Comparison of ENCODE assay signal across 1 cellular context in genomic region chr6:16239090-16239797, GRCh38.
TF ChIP-seq lines count a peak whose summit lies in the region.

No MANE protein-coding gene starts in this region.

TF ChIP-seq in HepG2, 621 proteins besides CTCF, POLR2A, EP300 and RAD21 (continued from another document and continues in another):
- TF ChIP-seq RERE (CRISPR knock-in tag; IDR thresholded peaks at IDR 0.05; ENCODE audit: low read depth): no peak
- TF ChIP-seq ZFY (CRISPR knock-in tag; IDR thresholded peaks at IDR 0.05): 0 out of 2 replicates have a peak, but pooled peaks have one; percentile 27
- TF ChIP-seq CENPX (CRISPR knock-in tag; IDR thresholded peaks at IDR 0.05): no peak
- TF ChIP-seq KLF13 (CRISPR knock-in tag; IDR thresholded peaks at IDR 0.05): no peak
- TF ChIP-seq ZNF225 (CRISPR knock-in tag; IDR thresholded peaks at IDR 0.05): no peak
- TF ChIP-seq HNRNPH1 (optimal IDR thresholded peaks at IDR 0.05; ENCODE audit: low read depth, low read length): no peak
- no peak for TF ChIP-seq KLF15 (CRISPR knock-in tag; IDR thresholded peaks at IDR 0.05; ENCODE audit: borderline replicate concordance)
- 0 out of 2 replicates have a peak, but pooled peaks have one; percentile 32 for TF ChIP-seq ZNF574 (CRISPR knock-in tag; IDR thresholded peaks at IDR 0.05)
- TF ChIP-seq NRL (CRISPR knock-in tag; IDR thresholded peaks at IDR 0.05; ENCODE audit: borderline replicate concordance): no peak
- TF ChIP-seq ZNF383 (CRISPR knock-in tag; IDR thresholded peaks at IDR 0.05; ENCODE audit: borderline replicate concordance): no peak
- 0 out of 2 replicates have a peak, but pooled peaks have one; percentile 32 for TF ChIP-seq ZNF772 (CRISPR knock-in tag; IDR thresholded peaks at IDR 0.05)
- TF ChIP-seq ZNF572 (CRISPR knock-in tag; IDR thresholded peaks at IDR 0.05): no peak
- TF ChIP-seq NR0B2 (CRISPR knock-in tag; IDR thresholded peaks at IDR 0.05): no peak
- no peak for TF ChIP-seq ZNF354B (CRISPR knock-in tag; IDR thresholded peaks at IDR 0.05)
- TF ChIP-seq HNRNPL (IDR thresholded peaks at IDR 0.05; ENCODE audit: low read depth, low read length): peak; percentile 80; the same call in 1 of the 2 replicates
- no peak for TF ChIP-seq HBP1 (CRISPR knock-in tag; IDR thresholded peaks at IDR 0.05; ENCODE audit: low read depth)
- no peak for TF ChIP-seq ZGPAT (CRISPR knock-in tag; IDR thresholded peaks at IDR 0.05)
- TF ChIP-seq FOXJ3 (CRISPR knock-in tag; IDR thresholded peaks at IDR 0.05; ENCODE audit: borderline replicate concordance): no peak
- TF ChIP-seq GLI4 (CRISPR knock-in tag; IDR thresholded peaks at IDR 0.05; ENCODE audit: borderline replicate concordance): no peak
- TF ChIP-seq SMYD3 (CRISPR knock-in tag; IDR thresholded peaks at IDR 0.05): no peak
- no peak for TF ChIP-seq BCL3 (CRISPR knock-in tag; IDR thresholded peaks at IDR 0.05)
- TF ChIP-seq RBM39 (IDR thresholded peaks at IDR 0.05; ENCODE audit: low read depth, low read length, poor library complexity, severe bottlenecking): no peak
- no peak for TF ChIP-seq ZNF205 (CRISPR knock-in tag; IDR thresholded peaks at IDR 0.05)
- TF ChIP-seq POLR2AphosphoS5 (IDR thresholded peaks at IDR 0.05; ENCODE audit: low read depth, low read length): no peak
- TF ChIP-seq ZNF512 (CRISPR knock-in tag; IDR thresholded peaks at IDR 0.05): no peak
- TF ChIP-seq ZNF232 (CRISPR knock-in tag; IDR thresholded peaks at IDR 0.05; ENCODE audit: borderline replicate concordance): 0 out of 2 replicates have a peak, but pooled peaks have one; percentile 27
- no peak; the same call in 1 of the 2 replicates for TF ChIP-seq ZNF598 (CRISPR knock-in tag; IDR thresholded peaks at IDR 0.05; ENCODE audit: borderline replicate concordance)
- TF ChIP-seq CREM (IDR thresholded peaks at IDR 0.05): no peak
- no peak for TF ChIP-seq CREM (CRISPR knock-in tag; IDR thresholded peaks at IDR 0.05)
- no peak for TF ChIP-seq KAT2B (IDR thresholded peaks at IDR 0.05; ENCODE audit: borderline replicate concordance, low read depth, low read length)
- TF ChIP-seq TOE1 (CRISPR knock-in tag; IDR thresholded peaks at IDR 0.05): no peak
- no peak for TF ChIP-seq HNF4A (CRISPR knock-in tag; IDR thresholded peaks at IDR 0.05)
- no peak for TF ChIP-seq EEA1 (CRISPR knock-in tag; IDR thresholded peaks at IDR 0.05; ENCODE audit: borderline replicate concordance)
- no peak for TF ChIP-seq ZNF20 (CRISPR knock-in tag; IDR thresholded peaks at IDR 0.05)
- TF ChIP-seq SRY (CRISPR knock-in tag; IDR thresholded peaks at IDR 0.05): peak; percentile 28; the same call in 1 of the 2 replicates
- peak; percentile 96; the same call in 1 of the 2 replicates for TF ChIP-seq EZH2 (conservative IDR thresholded peaks at IDR 0.05; ENCODE audit: low read depth, low read length)
- TF ChIP-seq ZNF790 (CRISPR knock-in tag; IDR thresholded peaks at IDR 0.05; ENCODE audit: borderline replicate concordance): no peak
- no peak for TF ChIP-seq CREB1 (IDR thresholded peaks at IDR 0.05)
- no peak for TF ChIP-seq CREB1 (CRISPR knock-in tag; IDR thresholded peaks at IDR 0.05)
- no peak for TF ChIP-seq ZNF710 (CRISPR knock-in tag; IDR thresholded peaks at IDR 0.05; ENCODE audit: borderline replicate concordance)
- TF ChIP-seq ZNF564 (CRISPR knock-in tag; IDR thresholded peaks at IDR 0.05): no peak
- no peak for TF ChIP-seq TRIM22 (IDR thresholded peaks at IDR 0.05)
- TF ChIP-seq ZNF143 (CRISPR knock-in tag; IDR thresholded peaks at IDR 0.05): no peak
- no peak for TF ChIP-seq ZNF263 (CRISPR knock-in tag; IDR thresholded peaks at IDR 0.05)
- no peak for TF ChIP-seq CEBPG (CRISPR knock-in tag; IDR thresholded peaks at IDR 0.05)
- TF ChIP-seq ZFP90 (CRISPR knock-in tag; IDR thresholded peaks at IDR 0.05; ENCODE audit: borderline replicate concordance): 0 out of 2 replicates have a peak, but pooled peaks have one; percentile 26
- TF ChIP-seq ZNF230 (CRISPR knock-in tag; IDR thresholded peaks at IDR 0.05): no peak
- TF ChIP-seq NR2C2 (CRISPR knock-in tag; IDR thresholded peaks at IDR 0.05; ENCODE audit: borderline replicate concordance): no peak
